Comparison of ENCODE assay signal across 1 cellular context in the genomic region with DNA sequence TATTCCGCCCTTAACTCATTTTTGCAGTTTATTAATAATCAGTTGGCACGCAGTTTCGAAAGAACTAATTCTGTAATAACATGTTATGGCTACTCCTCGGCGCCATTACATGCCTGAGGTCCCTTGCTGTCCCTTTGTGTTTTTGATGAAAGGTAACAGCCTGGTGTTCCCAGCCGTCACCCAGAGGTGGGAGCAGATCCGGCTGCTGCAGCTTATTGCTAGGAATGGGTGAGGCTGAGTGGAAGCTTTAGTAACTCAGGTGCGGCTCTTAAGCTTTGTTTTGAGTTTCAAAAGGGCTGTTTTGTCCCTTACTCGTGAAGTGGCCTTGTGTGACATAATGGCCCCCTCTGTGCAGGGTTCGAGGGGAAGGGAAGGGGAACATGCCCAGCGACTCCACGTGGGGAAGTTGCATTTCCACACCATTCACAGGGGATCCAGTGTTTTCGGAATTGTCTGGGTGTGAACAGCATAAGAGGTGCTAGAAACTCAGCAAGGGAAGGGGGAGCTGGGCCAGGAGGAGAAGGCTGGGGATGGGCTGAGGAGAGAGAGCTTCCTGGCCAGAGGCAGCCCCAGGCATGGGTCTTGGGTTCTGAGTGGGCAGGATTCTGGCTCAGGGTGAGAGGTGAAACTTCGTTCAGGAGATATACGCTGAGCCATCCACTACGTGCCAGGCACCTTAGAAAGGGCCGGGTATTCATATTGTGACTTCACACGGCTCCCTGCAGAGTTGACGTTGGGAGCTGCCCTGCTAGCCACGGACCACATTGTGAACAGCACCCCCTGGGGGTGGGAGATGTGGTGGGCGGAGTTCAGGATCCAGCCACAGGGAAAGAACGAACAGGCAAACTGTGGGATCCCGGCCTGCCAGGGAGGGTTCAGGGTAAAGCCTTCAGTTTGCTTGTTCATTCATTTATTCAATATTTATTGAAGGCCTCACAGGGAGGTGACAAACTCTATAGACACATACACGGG.
TF ChIP-seq lines count a peak whose summit lies in the region.

No MANE protein-coding gene starts in this region.

TF ChIP-seq in H1, 55 proteins besides CTCF, POLR2A, EP300 and RAD21:
- TF ChIP-seq SP4 (IDR thresholded peaks at IDR 0.05; ENCODE audit: low read length) (no peak), SIN3A (conservative IDR thresholded peaks at IDR 0.05 in 1 of 2, IDR thresholded peaks at IDR 0.05 in 1 of 2; ENCODE audit: low read depth in 1 of 2, low read length in 2 of 2) (no peak), KDM4A (IDR thresholded peaks at IDR 0.05; ENCODE audit: low read depth, low read length, severe bottlenecking) (no peak), ASH2L (IDR thresholded peaks at IDR 0.05; ENCODE audit: low read length) (peak; percentile 42)
